31 cellular contexts compared by ENCODE assay signal in genomic region chr20:11053310-11053709, GRCh38.
"Had no signal": no experiment of that assay in that cellular context is flagged by ENCODE, and none has a peak within 500 bp of the region (broad histone marks: within the 10 kb centered on the region; RNA-seq: fewer than 3 reads in every experiment).

No MANE protein-coding gene starts in this region.

- H3K27ac ChIP-seq: neural progenitor cell, ovary, parathyroid adenoma, psoas muscle, skin epidermis, spleen, thoracic aorta, thyroid gland, tibial nerve, upper lobe of left lung, vagina had no signal

- H3K4me2 ChIP-seq: neural progenitor cell, smooth muscle cell had no signal

- H3K36me3 ChIP-seq: neural progenitor cell, ovary, spleen, thoracic aorta, thyroid gland, tibial nerve, upper lobe of left lung, vagina had no signal

- H3K27me3 ChIP-seq: neural progenitor cell, ovary, spleen, thyroid gland, tibial nerve, upper lobe of left lung, vagina had no signal

- ATAC-seq: naive thymus-derived CD8-positive, alpha-beta T cell; natural killer cell treated with Interleukin-12 subunit alpha and Interleukin-12 subunit beta and Interleukin-15 and Interleukin-18, amount 100 ng/mL, for 72 hours; psoas muscle; right cardiac atrium; sciatic nerve; stimulated activated memory B cell treated with anti-CD40 and anti-IgM and Interleukin-4, amounts not matched to agents 10 μg/mL and 1 μg/mL and 100 μg/mL, for 72 hours; stimulated activated naive CD8-positive, alpha-beta T cell treated with anti-CD3 and anti-CD28 coated beads, Interleukin-15, amount 100 ng/mL, for 72 hours; stimulated activated naive CD8-positive, alpha-beta T cell treated with anti-CD3 and anti-CD28 coated beads, Interleukin-15, Interleukin-2, amounts not matched to agents 100 U/mL and 50 U/mL, for 24 hours had no signal

- H3K79me2 ChIP-seq: parathyroid adenoma had no signal

- H2AFZ ChIP-seq: neural progenitor cell, parathyroid adenoma had no signal

- FAIRE-seq: urothelium cell line had no signal

- H3K9ac ChIP-seq: neural progenitor cell, parathyroid adenoma had no signal

- H3K9me3 ChIP-seq: ovary, psoas muscle, spleen, thoracic aorta, thyroid gland, tibial nerve, upper lobe of left lung, vagina had no signal

- DNase-seq: naive B cell; naive thymus-derived CD8-positive, alpha-beta T cell; occipital lobe; ovary; posterior cingulate gyrus; psoas muscle; right cardiac atrium; spleen; stimulated activated CD4-positive, alpha-beta T cell treated with anti-CD3 and anti-CD28 coated beads, Interleukin-12 subunit alpha, Interleukin-12 subunit beta, amount 100 ng/mL, for 4 hours; stimulated activated CD4-positive, alpha-beta T cell treated with anti-CD3 and anti-CD28 coated beads, Interleukin-1b, Interleukin-23, amount 100 ng/mL, for 48 hours; stimulated activated CD4-positive, alpha-beta T cell treated with anti-CD3 and anti-CD28 coated beads, Interleukin-4, amount 100 ng/mL, for 1 hour; stimulated activated CD4-positive, alpha-beta T cell treated with anti-CD3 and anti-CD28 coated beads, Interleukin-4, amount 100 ng/mL, for 4 hours; stimulated activated CD8-positive, alpha-beta memory T cell treated with anti-CD3 and anti-CD28 coated beads, Interleukin-4, amount 100 ng/mL, for 48 hours; stimulated activated naive CD4-positive, alpha-beta T cell; stimulated activated naive CD8-positive, alpha-beta T cell treated with anti-CD3 and anti-CD28 coated beads, Interleukin-15, amount 100 ng/mL, for 72 hours; stimulated activated naive CD8-positive, alpha-beta T cell treated with anti-CD3 and anti-CD28 coated beads, Interleukin-15, Interleukin-2, amounts not matched to agents 100 U/mL and 50 U/mL, for 24 hours; substantia nigra; thyroid gland; trophoblast cell; upper lobe of left lung had no signal

- H3K4me1 ChIP-seq: parathyroid adenoma, psoas muscle, spleen, thyroid gland, upper lobe of left lung had no signal

- H3K4me3 ChIP-seq: neural progenitor cell, ovary, psoas muscle, skin epidermis, smooth muscle cell, spleen, thoracic aorta, thyroid gland, tibial nerve, upper lobe of left lung, vagina had no signal
